34 cellular contexts compared by ENCODE assay signal in genomic region chr9:32289756-32290155, GRCh38.
"Had no signal": no experiment of that assay in that cellular context is flagged by ENCODE, and none has a peak within 500 bp of the region (broad histone marks: within the 10 kb centered on the region; RNA-seq: fewer than 3 reads in every experiment).

No MANE protein-coding gene starts in this region.

- H3K27me3 ChIP-seq: MG63 had no signal

- H3K4me3 ChIP-seq: MG63 had no signal

- DNase-seq: Karpas-422, Kasumi-1, MG63, MM.1S, MV-4-11, NCI-H1048, NCI-H1092, NCI-H1092 treated with DMSO at 0.1 percent for 48 hours, NCI-H1105, NCI-H1105 treated with DMSO at 0.1 percent for 48 hours, NCI-H1417, NCI-H1417 treated with DMSO at 0.1 percent for 48 hours, NCI-H1436, NCI-H1436 treated with DMSO at 0.1 percent for 48 hours, NCI-H146, NCI-H1694, NCI-H1694 treated with DMSO at 0.1 percent for 48 hours, NCI-H187, NCI-H187 treated with DMSO at 0.1 percent for 48 hours, NCI-H1930, NCI-H2029, NCI-H2029 treated with DMSO at 0.1 percent for 48 hours, NCI-H2081, NCI-H2081 treated with DMSO at 0.1 percent for 48 hours, NCI-H2107, NCI-H2171, NCI-H2171 treated with DMSO at 0.1 percent for 48 hours, NCI-H2227 treated with DMSO at 0.1 percent for 48 hours, NCI-H226, NCI-H345, NCI-H446, NCI-H446 treated with DMSO at 0.1 percent for 48 hours, NCI-H510A, NCI-H510A treated with DMSO at 0.1 percent for 48 hours had no signal

- H3K36me3 ChIP-seq: MG63 had no signal

- H3K9me3 ChIP-seq: MG63 had no signal
